11 cellular contexts compared by ENCODE assay signal in genomic region chr11:72737341-72737740, GRCh38. TPM values are rescaled to one million over a fixed set of nuclear protein-coding genes. Genes with fewer than 3 reads are reported as not detected.
DNase-seq lines count a peak whose midpoint lies in the region; ATAC-seq, FAIRE-seq and TF ChIP-seq lines count a peak whose summit lies in the region.
"Had no signal": no experiment of that assay in that cellular context is flagged by ENCODE, and none has a peak within 500 bp of the region (broad histone marks: within the 10 kb centered on the region; RNA-seq: fewer than 3 reads in every experiment).

No MANE protein-coding gene starts in this region.

- H2BK120ac ChIP-seq in trophoblast cell (ENCODE audit: insufficient read depth, low read length, poor library complexity) = no peak overlapping the region

- H3K4me3 ChIP-seq in CD8-positive, alpha-beta T cell (ENCODE audit: low read depth, low read length) = no peak overlapping the region
- no peak overlapping the region for H3K4me3 ChIP-seq in OCI-LY3 (ENCODE audit: low read length)
- no peak overlapping the region for H3K4me3 ChIP-seq in endothelial cell of umbilical vein (replicated peaks in 1 of 3; ENCODE audit: insufficient read depth in 1 of 3, low read depth in 1 of 3, low read length in 3 of 3)
- no peak overlapping the region for H3K4me3 ChIP-seq in trophoblast cell (ENCODE audit: low read depth, low read length)
- H3K4me3 ChIP-seq: HAP-1 had no signal

- H3K9me1 ChIP-seq in endothelial cell of umbilical vein (replicated peaks; ENCODE audit: control insufficient read depth, extremely low read depth, insufficient read depth, low read length) = no peaks in the 10 kb centered on the region

- no peak for ATAC-seq in CD8-positive, alpha-beta T cell

- TF ChIP-seq CTCF in CD8-positive, alpha-beta T cell (IDR thresholded peaks at IDR 0.05) = no peak
- TF ChIP-seq CTCF in OCI-LY3 (IDR thresholded peaks at IDR 0.05; ENCODE audit: low read depth, low read length) (no peak), endothelial cell of umbilical vein (IDR thresholded peaks at IDR 0.05; ENCODE audit: extremely low read depth in 1 of 2, insufficient read depth in 1 of 2, low read depth in 1 of 2, low read length in 2 of 2) (no peak)

- H3K4me2 ChIP-seq in OCI-LY3 (ENCODE audit: low read length) = 0 out of 2 replicates have a peak overlapping the region, but pooled peaks have one; percentile 3
- no peak overlapping the region for H3K4me2 ChIP-seq in endothelial cell of umbilical vein (ENCODE audit: insufficient read depth, low read length)
- no peak overlapping the region for H3K4me2 ChIP-seq in trophoblast cell (ENCODE audit: low read length)

- H3K79me2 ChIP-seq in OCI-LY3 (ENCODE audit: low read length) = peaks cover 31% of the 10 kb centered on the region
- peaks cover 2% of the 10 kb centered on the region for H3K79me2 ChIP-seq in endothelial cell of umbilical vein (ENCODE audit: control insufficient read depth, insufficient read depth, low read length)
- peaks cover 2% of the 10 kb centered on the region for H3K79me2 ChIP-seq in trophoblast cell (ENCODE audit: control insufficient read depth, insufficient read depth, low read length, poor library complexity)

- no peak overlapping the region for H3K4ac ChIP-seq in trophoblast cell (ENCODE audit: low read depth, low read length)

- no TSS peak for BruUV-seq in endothelial cell of umbilical vein (replicated peaks; lab: Mats Ljungman, UMichigan)

- TF ChIP-seq POLR2A in endothelial cell of umbilical vein (IDR thresholded peaks at IDR 0.05; ENCODE audit: low read depth, low read length) = no peak

- H3K4me1 ChIP-seq in CD8-positive, alpha-beta T cell (ENCODE audit: insufficient read depth, low read length) = peaks cover 60% of the 10 kb centered on the region
- H3K4me1 ChIP-seq in OCI-LY3 (ENCODE audit: low read length) (peaks cover 47% of the 10 kb centered on the region), endothelial cell of umbilical vein (ENCODE audit: control insufficient read depth, extremely low read depth, insufficient read depth, low read length) (peaks cover 20% of the 10 kb centered on the region), trophoblast cell (ENCODE audit: control insufficient read depth in 1 of 2, insufficient read depth in 2 of 2, low read length in 2 of 2) (peaks cover 29 to 34% of the 10 kb centered on the region in 2 experiments)
- H3K4me1 ChIP-seq: HAP-1 had no signal

- H3K27ac Mint-ChIP-seq in CD8-positive, alpha-beta T cell = peak overlapping the region; percentile 99

- H4K12ac ChIP-seq in trophoblast cell (ENCODE audit: low read depth, low read length) = no peak overlapping the region

- H4K20me1 ChIP-seq in OCI-LY3 (ENCODE audit: insufficient read depth, low read length) = 0 out of 2 replicates have a peak, but pooled peaks cover 1% of the 10 kb centered on the region
- H4K20me1 ChIP-seq in endothelial cell of umbilical vein (replicated peaks; ENCODE audit: control insufficient read depth, extremely low read depth, insufficient read depth, low read length) = no peaks in the 10 kb centered on the region

- H3K9me3 Mint-ChIP-seq in CD8-positive, alpha-beta T cell = no peaks in the 10 kb centered on the region

- no peaks in the 10 kb centered on the region for H3K36me3 ChIP-seq in CD8-positive, alpha-beta T cell (ENCODE audit: insufficient read depth, low read length)
- H3K36me3 ChIP-seq in OCI-LY3 (replicated peaks; ENCODE audit: low read depth, low read length) = peaks cover 5% of the 10 kb centered on the region
- H3K36me3 ChIP-seq in endothelial cell of umbilical vein (ENCODE audit: control insufficient read depth in 2 of 2, extremely low read depth in 1 of 2, insufficient read depth in 2 of 2, low read length in 2 of 2) = no peaks in the 10 kb centered on the region
- H3K36me3 ChIP-seq in trophoblast cell (ENCODE audit: control insufficient read depth in 1 of 2, insufficient read depth in 2 of 2, low read length in 2 of 2) = no peaks in the 10 kb centered on the region
- H3K36me3 ChIP-seq: brain microvascular endothelial cell, HAP-1 had no signal

- WGBS in trophoblast cell (ENCODE audit: extremely low coverage, insufficient coverage, insufficient read length) = no CpG with 5 or more reads among the region's 1 CpG

- H3K79me1 ChIP-seq in trophoblast cell (ENCODE audit: low read length) = peaks cover 19% of the 10 kb centered on the region

- H3K9ac ChIP-seq in OCI-LY3 (ENCODE audit: low read length) (no peak overlapping the region), endothelial cell of umbilical vein (replicated peaks; ENCODE audit: extremely low read depth, insufficient read depth, low read length) (no peak overlapping the region), trophoblast cell (ENCODE audit: low read length) (no peak overlapping the region)

- peaks cover 11% of the 10 kb centered on the region for H3K36me3 Mint-ChIP-seq in CD8-positive, alpha-beta T cell

- dilution Hi-C loops in endothelial cell of umbilical vein (cut with MboI; ENCODE audit: extremely low pct_ligation_motif_present, low sequenced_read_pairs) = no loop called here

- peaks cover 63% of the 10 kb centered on the region for H3K4me1 Mint-ChIP-seq in CD8-positive, alpha-beta T cell (ENCODE audit: low read depth)

- H3K18ac ChIP-seq in trophoblast cell (ENCODE audit: low read length) = peak overlapping the region; percentile 67

- FAIRE-seq in endothelial cell of umbilical vein (lab: Jason Lieb, UNC) = no peak

- H2AFZ ChIP-seq in OCI-LY3 (ENCODE audit: low read depth, low read length) = no peak overlapping the region
- H2AFZ ChIP-seq in endothelial cell of umbilical vein (ENCODE audit: low read depth, low read length) = no peak overlapping the region
- no peak overlapping the region for H2AFZ ChIP-seq in trophoblast cell (ENCODE audit: insufficient read depth, low read length, poor library complexity)

- POLR2A ChIA-PET in CD8-positive, alpha-beta T cell (lab: Charles Lee) = interaction anchor here (3.8 kb wide), 1 partner anchor 13 kb away, joined by 10 read pairs; no protein-coding TSS in a partner anchor
- POLR2A ChIA-PET in endothelial cell of umbilical vein (lab: Charles Lee) = no interaction called here

- peak overlapping the region; percentile 47 for H3K4me3 Mint-ChIP-seq in CD8-positive, alpha-beta T cell

- H2BK5ac ChIP-seq in trophoblast cell (ENCODE audit: low read depth, low read length, poor library complexity) = no peak overlapping the region

- no peak overlapping the region for H2AK5ac ChIP-seq in trophoblast cell (ENCODE audit: low read length)

- no peak for DNase-seq in CD8-positive, alpha-beta T cell
- DNase-seq in endothelial cell of umbilical vein (ENCODE audit: low read depth, low spot score) = no peak
- DNase-seq in trophoblast cell = no peak
- DNase-seq in activated effector memory CD4-positive, alpha-beta T cell treated with Interleukin-2 at 50 U/mL for 16 hours = no peak
- no peak for DNase-seq in DMS53 treated with DMSO at 0.1 percent for 48 hours (lab: John Stamatoyannopoulos, UW; ENCODE audit: unreplicated experiment)
- DNase-seq in NCI-H2029 treated with DMSO at 0.1 percent for 48 hours (lab: John Stamatoyannopoulos, UW) = no peak
- DNase-seq: foreskin melanocyte, NCI-H1048 had no signal

- no peak overlapping the region for H4K91ac ChIP-seq in trophoblast cell (ENCODE audit: low read depth, low read length)

- H3K14ac ChIP-seq in trophoblast cell (ENCODE audit: low read length) = no peak overlapping the region

- no peaks in the 10 kb centered on the region for H3K27me3 ChIP-seq in CD8-positive, alpha-beta T cell (ENCODE audit: insufficient read depth, low read length)
- H3K27me3 ChIP-seq in OCI-LY3 (ENCODE audit: low read depth, low read length) = no peaks in the 10 kb centered on the region
- H3K27me3 ChIP-seq in endothelial cell of umbilical vein (ENCODE audit: control insufficient read depth in 2 of 2, insufficient read depth in 2 of 2, low read length in 2 of 2) = no peaks in the 10 kb centered on the region
- H3K27me3 ChIP-seq in trophoblast cell (ENCODE audit: insufficient read depth, low read length) = no peaks in the 10 kb centered on the region
- H3K27me3 ChIP-seq: brain microvascular endothelial cell had no signal

- no peaks in the 10 kb centered on the region for H3K27me3 Mint-ChIP-seq in CD8-positive, alpha-beta T cell (ENCODE audit: low read depth)

- intact Hi-C loops in CD8-positive, alpha-beta T cell (cut with DNase I, micrococcal nuclease) = loop anchor here (2.0 to 5.0 kb wide), 2 partner anchors 15 to 405 kb away; partner anchors contain the start of genes ARAP1 (in 1 of the 2) and FCHSD2 (in 1 of the 2)
- intact Hi-C loops in endothelial cell of umbilical vein (cut with micrococcal nuclease) = no loop called here

- H4K8ac ChIP-seq in trophoblast cell (ENCODE audit: low read depth, low read length) = no peak overlapping the region

- no peak overlapping the region for H3K23ac ChIP-seq in trophoblast cell (ENCODE audit: low read length)

- peak overlapping the region; percentile 60 for H3K27ac ChIP-seq in CD8-positive, alpha-beta T cell (ENCODE audit: low read depth, low read length)
- H3K27ac ChIP-seq in OCI-LY3 (ENCODE audit: low read length) (no peak overlapping the region), endothelial cell of umbilical vein (ENCODE audit: insufficient read depth, low read depth, low read length) (peak overlapping the region; percentile 69), trophoblast cell (ENCODE audit: low read depth, low read length) (no peak overlapping the region)

- H3K9me3 ChIP-seq in CD8-positive, alpha-beta T cell (ENCODE audit: low read length) = no peaks in the 10 kb centered on the region
- no peaks in the 10 kb centered on the region for H3K9me3 ChIP-seq in OCI-LY3 (ENCODE audit: insufficient read depth, low read length)
- H3K9me3 ChIP-seq in endothelial cell of umbilical vein (replicated peaks; ENCODE audit: control insufficient read depth, insufficient read depth, low read length) = no peaks in the 10 kb centered on the region
- no peaks in the 10 kb centered on the region for H3K9me3 ChIP-seq in trophoblast cell (ENCODE audit: insufficient read depth, low read depth, low read length)
- H3K9me3 ChIP-seq: HAP-1 had no signal

- CTCF ChIA-PET in CD8-positive, alpha-beta T cell (lab: Charles Lee) = interaction anchor here (0.7 to 5.9 kb wide), 2 partner anchors 12 to 1257 kb away, joined by 4 to 36 read pairs; no protein-coding TSS in a partner anchor
- CTCF ChIA-PET in endothelial cell of umbilical vein (lab: Charles Lee) = interaction anchor here (1.7 to 2.6 kb wide), 4 partner anchors 9 to 440 kb away, joined by 6 to 13 read pairs (median 6); no protein-coding TSS in a partner anchor

- peak overlapping the region; percentile 12 for H2BK12ac ChIP-seq in trophoblast cell (ENCODE audit: low read length)

RNA-seq across cellular contexts. Expression of gene ARAP1, which starts 14.9 kb away (rescaled TPM):
- total RNA-seq in CD8-positive, alpha-beta T cell = 10 to 100 TPM; 93.5 to 95.2 TPM
- total RNA-seq in endothelial cell of umbilical vein = 66.2 and 78.3 TPM in 2 replicates
- 35.8 and 36.8 TPM in 2 replicates for polyA plus RNA-seq in endothelial cell of umbilical vein
- 37.5 and 54.2 TPM in 2 replicates for polyA plus RNA-seq in endothelial cell of umbilical vein (2011; cell fraction: cytosol; rRNA removed)
- 106 and 123 TPM in 2 replicates for polyA plus RNA-seq in endothelial cell of umbilical vein (2011; cell fraction: nucleus; rRNA removed)
- polyA plus RNA-seq in endothelial cell of umbilical vein (2012) = 54.5 and 56.0 TPM in 2 replicates
- polyA minus RNA-seq in endothelial cell of umbilical vein = 67.3 and 74.8 TPM in 2 replicates
- polyA minus RNA-seq in endothelial cell of umbilical vein (2011; cell fraction: cytosol; rRNA and poly(A)+ RNA removed) = 22.0 TPM
- 61.9 and 69.4 TPM in 2 replicates for polyA minus RNA-seq in endothelial cell of umbilical vein (2011; cell fraction: nucleus; rRNA and poly(A)+ RNA removed)
- polyA plus RNA-seq in trophoblast cell (2013) = 11.8 and 12.4 TPM in 2 replicates

RNA-seq across cellular contexts. Expression of gene STARD10, which starts 56.5 kb away (rescaled TPM):
- 10 to 100 TPM; 22.1 to 25.1 TPM for total RNA-seq in CD8-positive, alpha-beta T cell
- total RNA-seq in endothelial cell of umbilical vein = 14.4 and 16.1 TPM in 2 replicates
- 22.5 and 23.2 TPM in 2 replicates for polyA plus RNA-seq in endothelial cell of umbilical vein
- polyA plus RNA-seq in endothelial cell of umbilical vein (2011; cell fraction: cytosol; rRNA removed) = 21.4 and 23.1 TPM in 2 replicates
- polyA plus RNA-seq in endothelial cell of umbilical vein (2011; cell fraction: nucleus; rRNA removed) = 10.3 and 14.7 TPM in 2 replicates
- polyA plus RNA-seq in endothelial cell of umbilical vein (2012) = 14.6 and 26.1 TPM in 2 replicates
- 16.3 and 24.0 TPM in 2 replicates for polyA minus RNA-seq in endothelial cell of umbilical vein
- 4.6 TPM for polyA minus RNA-seq in endothelial cell of umbilical vein (2011; cell fraction: cytosol; rRNA and poly(A)+ RNA removed)
- polyA minus RNA-seq in endothelial cell of umbilical vein (2011; cell fraction: nucleus; rRNA and poly(A)+ RNA removed) = 2.8 and 2.9 TPM in 2 replicates
- polyA plus RNA-seq in trophoblast cell (2013) = 143 and 154 TPM in 2 replicates

Comparison
In these comparisons a context has a peak if more than half of its experiments do, and no peak if none do; other contexts are left out.
1. H3K27ac ChIP-seq: peak in CD8-positive, alpha-beta T cell (single experiment) and endothelial cell of umbilical vein (single experiment); none in OCI-LY3 (single experiment) and trophoblast cell (single experiment).